14 cellular contexts compared by ENCODE assay signal in genomic region chr17:4519361-4519788, GRCh38. TPM values are rescaled to one million over a fixed set of nuclear protein-coding genes. Genes with fewer than 3 reads are reported as not detected.
A peak's percentile ranks its signal among the peaks of the same experiment; 100 is the strongest.
DNase-seq lines count a peak whose midpoint lies in the region; ATAC-seq and TF ChIP-seq lines count a peak whose summit lies in the region.
"Had no signal": no experiment of that assay in that cellular context is flagged by ENCODE, and none has a peak within 500 bp of the region (broad histone marks: within the 10 kb centered on the region; RNA-seq: fewer than 3 reads in every experiment).

No MANE protein-coding gene starts in this region.

- peak overlapping the region; percentile 44 for H3K4me3 ChIP-seq in DOHH2 (ENCODE audit: low read length)
- H3K4me3 ChIP-seq in left lung: no peak overlapping the region
- no peak overlapping the region for H3K4me3 ChIP-seq in sigmoid colon
- H3K4me3 ChIP-seq: hepatocyte, SJCRH30 had no signal

- peak overlapping the region; percentile 50 for H3K4me2 ChIP-seq in DOHH2 (ENCODE audit: low read length)
- H3K4me2 ChIP-seq: hepatocyte had no signal

- peak; percentile 83 for DNase-seq in dermis blood vessel endothelial cell
- DNase-seq in left lung: peak; percentile 77 to 82
- DNase-seq in sigmoid colon: peak; percentile 63
- DNase-seq in natural killer cell treated with Interleukin-12 subunit alpha and Interleukin-12 subunit beta and Interleukin-15 and Interleukin-18, amount 100 ng/mL, for 72 hours (ENCODE audit: low spot score): no peak
- DNase-seq in activated CD4-positive, alpha-beta memory T cell treated with anti-CD3 and anti-CD28 coated beads, Interleukin-2, amount 10 ng/mL, durations not matched to agents 7 days and 5 days: no peak
- DNase-seq: effector memory CD8-positive, alpha-beta T cell; naive B cell; NCI-H1048; small intestine had no signal

- no peak for TF ChIP-seq POLR2A in sigmoid colon (IDR thresholded peaks at IDR 0.05)

- H3F3A ChIP-seq in DOHH2 (ENCODE audit: control insufficient read depth, insufficient read depth): no peaks in the 10 kb centered on the region

- H3K9me2 ChIP-seq in DOHH2 (replicated peaks; ENCODE audit: control insufficient read depth, low read length): no peaks in the 10 kb centered on the region

- no peaks in the 10 kb centered on the region for H4K20me1 ChIP-seq in DOHH2 (ENCODE audit: control insufficient read depth, insufficient read depth, low read depth, low read length)

- CTCF ChIA-PET in activated CD4-positive, alpha-beta memory T cell treated with anti-CD3 and anti-CD28 coated beads, Interleukin-2, amount 10 ng/mL, durations not matched to agents 7 days and 5 days (lab: Charles Lee): no interaction called here

- POLR2A ChIA-PET in activated CD4-positive, alpha-beta memory T cell treated with anti-CD3 and anti-CD28 coated beads, Interleukin-2, amount 10 ng/mL, durations not matched to agents 7 days and 5 days (lab: Charles Lee): no interaction called here

- H3K27ac ChIP-seq in DOHH2 (ENCODE audit: low read depth, low read length): no peak overlapping the region
- H3K27ac ChIP-seq in left lung: peak overlapping the region; percentile 71 to 83
- peak overlapping the region; percentile 50 to 76 (median 53) for H3K27ac ChIP-seq in sigmoid colon
- H3K27ac ChIP-seq: SJCRH30 had no signal

- no peaks in the 10 kb centered on the region for H3K4me1 Mint-ChIP-seq in natural killer cell treated with Interleukin-12 subunit alpha and Interleukin-12 subunit beta and Interleukin-15 and Interleukin-18, amount 100 ng/mL, for 72 hours (ENCODE audit: low read depth in 2 of 2)
- peaks cover 7% of the 10 kb centered on the region for H3K4me1 Mint-ChIP-seq in activated CD4-positive, alpha-beta memory T cell treated with anti-CD3 and anti-CD28 coated beads, Interleukin-2, amount 10 ng/mL, durations not matched to agents 7 days and 5 days
- H3K4me1 Mint-ChIP-seq: naive B cell had no signal

- no peaks in the 10 kb centered on the region for H3K27me3 Mint-ChIP-seq in natural killer cell treated with Interleukin-12 subunit alpha and Interleukin-12 subunit beta and Interleukin-15 and Interleukin-18, amount 100 ng/mL, for 72 hours
- peaks cover 2% of the 10 kb centered on the region for H3K27me3 Mint-ChIP-seq in activated CD4-positive, alpha-beta memory T cell treated with anti-CD3 and anti-CD28 coated beads, Interleukin-2, amount 10 ng/mL, durations not matched to agents 7 days and 5 days
- H3K27me3 Mint-ChIP-seq: effector memory CD8-positive, alpha-beta T cell had no signal

- H3K4me3 Mint-ChIP-seq in natural killer cell treated with Interleukin-12 subunit alpha and Interleukin-12 subunit beta and Interleukin-15 and Interleukin-18, amount 100 ng/mL, for 72 hours: no peak overlapping the region
- H3K4me3 Mint-ChIP-seq in activated CD4-positive, alpha-beta memory T cell treated with anti-CD3 and anti-CD28 coated beads, Interleukin-2, amount 10 ng/mL, durations not matched to agents 7 days and 5 days: no peak overlapping the region

- H3K4me1 ChIP-seq in DOHH2 (ENCODE audit: control insufficient read depth, low read length) (peaks cover 40% of the 10 kb centered on the region), left lung (peaks cover 16 to 80% of the 10 kb centered on the region in 2 donors), sigmoid colon (peaks cover 0 to 12% (median 7%) of the 10 kb centered on the region in 4 donors)
- H3K4me1 ChIP-seq: SJCRH30 had no signal

- no peaks in the 10 kb centered on the region for H3K9me3 Mint-ChIP-seq in natural killer cell treated with Interleukin-12 subunit alpha and Interleukin-12 subunit beta and Interleukin-15 and Interleukin-18, amount 100 ng/mL, for 72 hours
- H3K9me3 Mint-ChIP-seq in activated CD4-positive, alpha-beta memory T cell treated with anti-CD3 and anti-CD28 coated beads, Interleukin-2, amount 10 ng/mL, durations not matched to agents 7 days and 5 days: no peaks in the 10 kb centered on the region
- H3K9me3 Mint-ChIP-seq: effector memory CD8-positive, alpha-beta T cell had no signal

- no peaks in the 10 kb centered on the region for H3K9me3 ChIP-seq in DOHH2 (ENCODE audit: control insufficient read depth, insufficient read depth, low read length)
- H3K9me3 ChIP-seq in left lung: no peaks in the 10 kb centered on the region
- no peaks in the 10 kb centered on the region for H3K9me3 ChIP-seq in sigmoid colon
- H3K9me3 ChIP-seq: SJCRH30 had no signal

- H3K36me3 Mint-ChIP-seq in natural killer cell treated with Interleukin-12 subunit alpha and Interleukin-12 subunit beta and Interleukin-15 and Interleukin-18, amount 100 ng/mL, for 72 hours: no peaks in the 10 kb centered on the region
- no peaks in the 10 kb centered on the region for H3K36me3 Mint-ChIP-seq in activated CD4-positive, alpha-beta memory T cell treated with anti-CD3 and anti-CD28 coated beads, Interleukin-2, amount 10 ng/mL, durations not matched to agents 7 days and 5 days (ENCODE audit: low read depth)
- H3K36me3 Mint-ChIP-seq: naive B cell had no signal

- H3K27ac Mint-ChIP-seq in natural killer cell treated with Interleukin-12 subunit alpha and Interleukin-12 subunit beta and Interleukin-15 and Interleukin-18, amount 100 ng/mL, for 72 hours: no peak overlapping the region
- no peak overlapping the region for H3K27ac Mint-ChIP-seq in activated CD4-positive, alpha-beta memory T cell treated with anti-CD3 and anti-CD28 coated beads, Interleukin-2, amount 10 ng/mL, durations not matched to agents 7 days and 5 days
- H3K27ac Mint-ChIP-seq: naive B cell had no signal

- intact Hi-C loops in left lung (cut with DNase I) (no loop called here), sigmoid colon (cut with DNase I) (no loop called here)

- no peaks in the 10 kb centered on the region for H3K79me2 ChIP-seq in DOHH2 (ENCODE audit: control insufficient read depth, low read length)
- H3K79me2 ChIP-seq: hepatocyte had no signal

- 68 to 78% methylated on average over 14 of the region's 14 CpGs for WGBS in sigmoid colon, 2 donors

- TF ChIP-seq CTCF in DOHH2 (IDR thresholded peaks at IDR 0.05; ENCODE audit: low read depth, low read length, poor library complexity, severe bottlenecking) (no peak), left lung (IDR thresholded peaks at IDR 0.05) (no peak), sigmoid colon (IDR thresholded peaks at IDR 0.05) (no peak)

- H3K36me3 ChIP-seq in DOHH2 (ENCODE audit: control insufficient read depth, low read length) (no peaks in the 10 kb centered on the region), left lung (no peaks in the 10 kb centered on the region), sigmoid colon (no peaks in the 10 kb centered on the region)
- H3K36me3 ChIP-seq: SJCRH30 had no signal

- H3K27me3 ChIP-seq in DOHH2 (ENCODE audit: control insufficient read depth, low read length) (no peaks in the 10 kb centered on the region), left lung (no peaks in the 10 kb centered on the region), sigmoid colon (no peaks in the 10 kb centered on the region)
- H3K27me3 ChIP-seq: hepatocyte, SJCRH30 had no signal

- TF ChIP-seq EP300 in sigmoid colon (IDR thresholded peaks at IDR 0.05): no peak

- ATAC-seq in left lung (peak; percentile 43), GM19328 (IDR thresholded peaks at IDR 0.05; ENCODE audit: unreplicated experiment) (no peak), GM21619 (IDR thresholded peaks at IDR 0.05; ENCODE audit: unreplicated experiment) (no peak)
- no peak for ATAC-seq in natural killer cell treated with Interleukin-12 subunit alpha and Interleukin-12 subunit beta and Interleukin-15 and Interleukin-18, amount 100 ng/mL, for 72 hours
- ATAC-seq: effector memory CD8-positive, alpha-beta T cell had no signal

RNA-seq across cellular contexts. Expression of gene SPNS2, which starts 20.7 kb away (rescaled TPM):
- total RNA-seq in dermis blood vessel endothelial cell (84.6 and 122 TPM in 2 replicates), left lung (10 to 100 TPM; 36.7 to 52.4 TPM), sigmoid colon (10 to 100 TPM in 1 of 4 donors, 1 to 10 TPM in 3; 5.3 to 10.8 (median 8.3) TPM)
- 10 to 100 TPM in 2 of 3 donors, 1 to 10 TPM in 1; 6.6 to 40.5 (median 12.0) TPM for polyA plus RNA-seq in sigmoid colon
- not detected for total RNA-seq in natural killer cell treated with Interleukin-12 subunit alpha and Interleukin-12 subunit beta and Interleukin-15 and Interleukin-18, amount 100 ng/mL, for 72 hours
- total RNA-seq in activated CD4-positive, alpha-beta memory T cell treated with anti-CD3 and anti-CD28 coated beads, Interleukin-2, amount 10 ng/mL, durations not matched to agents 7 days and 5 days: under 1 TPM; 0.15 to 0.60 TPM

RNA-seq across cellular contexts. Expression of gene MYBBP1A, which starts 35.8 kb away (rescaled TPM):
- total RNA-seq in dermis blood vessel endothelial cell: 32.2 and 52.0 TPM in 2 replicates
- total RNA-seq in left lung: 10 to 100 TPM; 34.7 to 53.8 TPM
- total RNA-seq in sigmoid colon: 10 to 100 TPM; 23.2 to 32.4 (median 27.4) TPM
- polyA plus RNA-seq in sigmoid colon: 10 to 100 TPM in 1 of 3 donors, 1 to 10 TPM in 2; 6.6 to 44.5 (median 7.4) TPM
- total RNA-seq in natural killer cell treated with Interleukin-12 subunit alpha and Interleukin-12 subunit beta and Interleukin-15 and Interleukin-18, amount 100 ng/mL, for 72 hours: 100 to 1,000 TPM in 1 of 2 donors, 10 to 100 TPM in 1; 92.3 to 246 TPM
- 10 to 100 TPM; 36.7 to 37.7 TPM for total RNA-seq in activated CD4-positive, alpha-beta memory T cell treated with anti-CD3 and anti-CD28 coated beads, Interleukin-2, amount 10 ng/mL, durations not matched to agents 7 days and 5 days

RNA-seq across cellular contexts. Expression of gene GGT6, which starts 41.0 kb away (rescaled TPM):
- total RNA-seq in dermis blood vessel endothelial cell (not detected in 2 replicates), left lung (10 to 100 TPM in 1 of 2 donors, 1 to 10 TPM in 1; 1.8 to 17.4 TPM), sigmoid colon (1 to 10 TPM in 1 of 4 donors, under 1 TPM in 1, not detected in 2; 0.71 to 3.0 TPM)
- polyA plus RNA-seq in sigmoid colon: 10 to 100 TPM; 22.2 to 94.4 (median 28.4) TPM
- total RNA-seq in natural killer cell treated with Interleukin-12 subunit alpha and Interleukin-12 subunit beta and Interleukin-15 and Interleukin-18, amount 100 ng/mL, for 72 hours: not detected
- total RNA-seq in activated CD4-positive, alpha-beta memory T cell treated with anti-CD3 and anti-CD28 coated beads, Interleukin-2, amount 10 ng/mL, durations not matched to agents 7 days and 5 days: not detected
- total RNA-seq: hepatocyte, SJCRH30 had no signal
- polyA plus RNA-seq: hepatocyte had no signal

Comparison
In these comparisons a context has a peak if more than half of its experiments do, and no peak if none do; other contexts are left out.
1. DNase-seq: peak in dermis blood vessel endothelial cell (single experiment), left lung (2 of 2) and sigmoid colon (single experiment); none in natural killer cell treated with Interleukin-12 subunit alpha and Interleukin-12 subunit beta and Interleukin-15 and Interleukin-18, amount 100 ng/mL, for 72 hours (single experiment) and activated CD4-positive, alpha-beta memory T cell treated with anti-CD3 and anti-CD28 coated beads, Interleukin-2, amount 10 ng/mL, durations not matched to agents 7 days and 5 days (single experiment).